Comparison of ENCODE assay signal across 22 cellular contexts in genomic region chr1:81874461-81874860, GRCh38.
"Had no signal": no experiment of that assay in that cellular context is flagged by ENCODE, and none has a peak within 500 bp of the region (broad histone marks: within the 10 kb centered on the region; RNA-seq: fewer than 3 reads in every experiment).

No MANE protein-coding gene starts in this region.

- H3K27ac Mint-ChIP-seq: activated naive CD8-positive, alpha-beta T cell treated with anti-CD3 and anti-CD28 coated beads, Interleukin-2, amount 10 ng/mL, durations not matched to agents 7 days and 5 days; activated T-helper 2 cell treated with anti-CD3 and anti-CD28 coated beads, Interferon-gamma antibody, Interleukin-2, Interleukin-4, amounts not matched to agents 10 μg/mL and 5 μg/mL and 100 μg/mL, durations not matched to agents 14 hours and 24 hours and 36 hours; memory B cell; progenitor cell of endocrine pancreas; T-helper 1 cell treated with Interleukin-12 subunit alpha and Interleukin-12 subunit beta and Interleukin-4 antibody, amounts not matched to agents 30 μg/mL and 1 μg/mL, for 36 hours had no signal

- H3K27me3 ChIP-seq: gastroesophageal sphincter had no signal

- H3K9me3 Mint-ChIP-seq: activated naive CD8-positive, alpha-beta T cell treated with anti-CD3 and anti-CD28 coated beads, Interleukin-2, amount 10 ng/mL, durations not matched to agents 7 days and 5 days; activated T-cell treated with anti-CD3 and anti-CD28 coated beads, Interleukin-2, amount 50 U/mL, for 4 hours; activated T-helper 2 cell treated with anti-CD3 and anti-CD28 coated beads, Interferon-gamma antibody, Interleukin-2, Interleukin-4, amounts not matched to agents 10 μg/mL and 5 μg/mL and 100 μg/mL, durations not matched to agents 14 hours and 24 hours and 36 hours; memory B cell had no signal

- H3K4me1 Mint-ChIP-seq: activated naive CD8-positive, alpha-beta T cell treated with anti-CD3 and anti-CD28 coated beads, Interleukin-2, amount 10 ng/mL, durations not matched to agents 7 days and 5 days; memory B cell had no signal

- H3K4me3 Mint-ChIP-seq: activated naive CD8-positive, alpha-beta T cell treated with anti-CD3 and anti-CD28 coated beads, Interleukin-2, amount 10 ng/mL, durations not matched to agents 7 days and 5 days; activated T-cell treated with anti-CD3 and anti-CD28 coated beads, Interleukin-2, amount 50 U/mL, for 4 hours; memory B cell; T-helper 1 cell treated with Interleukin-12 subunit alpha and Interleukin-12 subunit beta and Interleukin-4 antibody, amounts not matched to agents 30 μg/mL and 1 μg/mL, for 36 hours had no signal

- H3K27me3 Mint-ChIP-seq: memory B cell, progenitor cell of endocrine pancreas had no signal

- H3K36me3 ChIP-seq: gastroesophageal sphincter, thoracic aorta had no signal

- H3K4me3 ChIP-seq: gastroesophageal sphincter had no signal

- H3K9me3 ChIP-seq: gastroesophageal sphincter, thoracic aorta had no signal

- DNase-seq: activated CD4-positive, alpha-beta T cell treated with anti-CD3 and anti-CD28 coated beads for 4 hours; activated CD4-positive, alpha-beta T cell treated with anti-CD3 and anti-CD28 coated beads, Interleukin-2, amount 50 U/mL, for 48 hours; activated CD4-positive, CD25-positive, alpha-beta regulatory T cell; activated CD8-positive, alpha-beta memory T cell treated with anti-CD3 and anti-CD28 coated beads, Interleukin-2, amount 50 U/mL, for 48 hours; activated naive CD4-positive, alpha-beta T cell treated with Interleukin-2 at 50 U/mL for 16 hours; activated naive CD8-positive, alpha-beta T cell treated with anti-CD3 and anti-CD28 coated beads, Interleukin-2, amount 10 ng/mL, durations not matched to agents 7 days and 5 days; activated T-cell treated with anti-CD3 and anti-CD28 coated beads, Interleukin-2, amount 50 U/mL, for 4 hours; amniotic stem cell; central memory CD4-positive, alpha-beta T cell; dermis blood vessel endothelial cell; effector CD8-positive, alpha-beta T cell; head of caudate nucleus; left cardiac atrium; stimulated activated CD4-positive, alpha-beta T cell treated with anti-CD3 and anti-CD28 coated beads, Interleukin-4, amount 100 ng/mL, for 1 hour; stimulated activated naive CD4-positive, alpha-beta T cell treated with Interleukin-2 at 50 U/mL for 16 hours; T1000 had no signal

- H3K36me3 Mint-ChIP-seq: activated naive CD8-positive, alpha-beta T cell treated with anti-CD3 and anti-CD28 coated beads, Interleukin-2, amount 10 ng/mL, durations not matched to agents 7 days and 5 days; memory B cell had no signal

- H3K27ac ChIP-seq: gastroesophageal sphincter, thoracic aorta had no signal
